In genomic region chr10:49012603-49013002, GRCh38 we compare ENCODE assay signal across 22 cellular contexts.
"Had no signal": no experiment of that assay in that cellular context is flagged by ENCODE, and none has a peak within 500 bp of the region (broad histone marks: within the 10 kb centered on the region; RNA-seq: fewer than 3 reads in every experiment).

No MANE protein-coding gene starts in this region.

- DNase-seq: colonic mucosa; effector CD8-positive, alpha-beta T cell; heart left ventricle; hippocampal formation; left colon; left ventricle myocardium superior; mesenchymal stem cell; naive thymus-derived CD4-positive, alpha-beta T cell; nephron progenitor cell; posterior cingulate gyrus; small intestine; stimulated activated CD4-positive, alpha-beta T cell treated with anti-CD3 and anti-CD28 coated beads, Interleukin-4, amount 100 ng/mL, for 1 hour; stimulated activated CD8-positive, alpha-beta memory T cell treated with anti-CD3 and anti-CD28 coated beads, Interleukin-4, amount 100 ng/mL, for 48 hours; stimulated activated naive CD8-positive, alpha-beta T cell treated with anti-CD3 and anti-CD28 coated beads, Interleukin-15, Interleukin-2, amounts not matched to agents 100 U/mL and 50 U/mL, for 24 hours; thyroid gland had no signal

- H3K4me3 Mint-ChIP-seq: naive thymus-derived CD4-positive, alpha-beta T cell; nephron progenitor cell; stimulated activated effector memory CD8-positive, alpha-beta T cell treated with anti-CD3 and anti-CD28 coated beads, Interleukin-12 subunit alpha, Interleukin-12 subunit beta, amount 100 ng/mL, for 72 hours; type B pancreatic cell had no signal

- H3K9me3 Mint-ChIP-seq: naive thymus-derived CD4-positive, alpha-beta T cell; nephron progenitor cell; stimulated activated effector memory CD8-positive, alpha-beta T cell treated with anti-CD3 and anti-CD28 coated beads, Interleukin-12 subunit alpha, Interleukin-12 subunit beta, amount 100 ng/mL, for 72 hours; type B pancreatic cell had no signal

- ATAC-seq: esophagus mucosa; heart left ventricle; left colon; left ventricle myocardium superior; naive thymus-derived CD4-positive, alpha-beta T cell; stimulated activated effector memory CD8-positive, alpha-beta T cell treated with anti-CD3 and anti-CD28 coated beads, Interleukin-12 subunit alpha, Interleukin-12 subunit beta, amount 100 ng/mL, for 72 hours; stimulated activated naive CD8-positive, alpha-beta T cell treated with anti-CD3 and anti-CD28 coated beads, Interleukin-15, Interleukin-2, amounts not matched to agents 100 U/mL and 50 U/mL, for 24 hours had no signal

- H3K36me3 Mint-ChIP-seq: naive thymus-derived CD4-positive, alpha-beta T cell; stimulated activated effector memory CD8-positive, alpha-beta T cell treated with anti-CD3 and anti-CD28 coated beads, Interleukin-12 subunit alpha, Interleukin-12 subunit beta, amount 100 ng/mL, for 72 hours; type B pancreatic cell had no signal

- H3K36me3 ChIP-seq: colonic mucosa, neutrophil, suprapubic skin, vagina had no signal

- H3K27ac Mint-ChIP-seq: naive thymus-derived CD4-positive, alpha-beta T cell; nephron progenitor cell; stimulated activated effector memory CD8-positive, alpha-beta T cell treated with anti-CD3 and anti-CD28 coated beads, Interleukin-12 subunit alpha, Interleukin-12 subunit beta, amount 100 ng/mL, for 72 hours; type B pancreatic cell had no signal

- H3K4me1 Mint-ChIP-seq: naive thymus-derived CD4-positive, alpha-beta T cell; stimulated activated effector memory CD8-positive, alpha-beta T cell treated with anti-CD3 and anti-CD28 coated beads, Interleukin-12 subunit alpha, Interleukin-12 subunit beta, amount 100 ng/mL, for 72 hours had no signal

- H3K27me3 ChIP-seq: colonic mucosa, heart left ventricle, neutrophil, suprapubic skin, thyroid gland, vagina had no signal

- H3K27ac ChIP-seq: colonic mucosa, heart left ventricle, neutrophil, suprapubic skin, thyroid gland, vagina had no signal

- H3K4me3 ChIP-seq: colonic mucosa, heart left ventricle, lung, suprapubic skin, thyroid gland, vagina had no signal

- H3K9me3 ChIP-seq: colonic mucosa, heart left ventricle, neutrophil, suprapubic skin, thyroid gland, vagina had no signal
